In genomic region chr10:119658274-119658673, GRCh38 we compare ENCODE assay signal across 1 cellular context.
TF ChIP-seq lines count a peak whose summit lies in the region.

No MANE protein-coding gene starts in this region.

TF ChIP-seq in K562, 482 proteins besides CTCF, POLR2A, EP300 and RAD21 (continued from another document):
- TF ChIP-seq UBTF (IDR thresholded peaks at IDR 0.05; ENCODE audit: borderline replicate concordance in 1 of 2, low read depth in 2 of 2, low read length in 2 of 2) (peak in 1 of 2 experiments; percentile 85; a peak in 2 of 4 replicates), MNT (conservative IDR thresholded peaks at IDR 0.05) (peak in 1 of 2 experiments; percentile 71; a peak in 2 of 4 replicates)
